Comparison of ENCODE assay signal across 25 cellular contexts in genomic region chr20:52152416-52152815, GRCh38.
"Had no signal": no experiment of that assay in that cellular context is flagged by ENCODE, and none has a peak within 500 bp of the region (broad histone marks: within the 10 kb centered on the region; RNA-seq: fewer than 3 reads in every experiment).

No MANE protein-coding gene starts in this region.

- H3K4me3 ChIP-seq: coronary artery, dorsolateral prefrontal cortex, esophagus muscularis mucosa, gastroesophageal sphincter, heart left ventricle, hepatocyte, lower lobe of right lung, mucosa of descending colon had no signal

- H2AFZ ChIP-seq: hepatocyte had no signal

- H3K27me3 ChIP-seq: dorsolateral prefrontal cortex, esophagus muscularis mucosa, foreskin keratinocyte, gastroesophageal sphincter, heart left ventricle, hepatocyte had no signal

- DNase-seq: dermis blood vessel endothelial cell; dorsolateral prefrontal cortex; effector CD4-positive, alpha-beta T cell; effector memory CD4-positive, alpha-beta T cell; foreskin keratinocyte; heart left ventricle; hypothalamus; immature natural killer cell; islet precursor cell; kidney; kidney glomerular epithelial cell; left colon; left ventricle myocardium superior; lower lobe of right lung; mesenchymal stem cell; mucosa of descending colon had no signal

- H3K4me3 Mint-ChIP-seq: immature natural killer cell, mesothelial cell of epicardium had no signal

- H3K27ac ChIP-seq: coronary artery, dorsolateral prefrontal cortex, esophagus muscularis mucosa, foreskin keratinocyte, gastroesophageal sphincter, heart left ventricle, hepatocyte, lower lobe of right lung had no signal

- ATAC-seq: foreskin keratinocyte, gastroesophageal sphincter, heart left ventricle, left colon, left lobe of liver, left ventricle myocardium superior, lower lobe of right lung, mucosa of descending colon had no signal

- H3K4me1 ChIP-seq: esophagus muscularis mucosa, foreskin keratinocyte, gastroesophageal sphincter, heart left ventricle, lower lobe of right lung had no signal

- H3K79me2 ChIP-seq: hepatocyte had no signal

- H3K4me1 Mint-ChIP-seq: immature natural killer cell, mesothelial cell of epicardium had no signal

- H3K27ac Mint-ChIP-seq: immature natural killer cell, mesothelial cell of epicardium had no signal

- H3K9me3 Mint-ChIP-seq: immature natural killer cell had no signal

- H3K4me2 ChIP-seq: hepatocyte had no signal

- FAIRE-seq: colon, endothelial cell of umbilical vein, frontal cortex, kidney had no signal

- H3K9me3 ChIP-seq: esophagus muscularis mucosa, lower lobe of right lung, mucosa of descending colon had no signal
